Comparison of ENCODE assay signal across 11 cellular contexts in the genomic region with DNA sequence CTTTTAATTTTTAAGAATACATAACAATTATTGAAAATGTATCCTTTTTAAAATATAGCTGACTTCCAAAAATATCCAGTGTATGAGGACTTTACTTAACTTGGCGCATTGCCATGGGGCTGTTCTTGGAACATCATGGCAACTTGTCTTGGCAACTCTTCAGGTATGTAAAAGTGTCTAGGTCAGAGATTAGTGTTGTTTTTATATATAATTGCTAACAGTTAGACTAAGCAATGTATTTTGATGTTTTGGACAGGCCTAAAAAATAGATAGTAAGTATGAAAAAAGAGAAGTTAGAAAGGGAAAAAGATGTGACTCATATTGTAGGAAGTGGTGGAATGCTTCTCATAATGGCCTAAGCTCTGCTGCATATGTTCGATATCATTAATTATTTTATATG.
DNase-seq lines count a peak whose midpoint lies in the region; ATAC-seq and TF ChIP-seq lines count a peak whose summit lies in the region.
"Had no signal": no experiment of that assay in that cellular context is flagged by ENCODE, and none has a peak within 500 bp of the region (broad histone marks: within the 10 kb centered on the region; RNA-seq: fewer than 3 reads in every experiment).

No MANE protein-coding gene starts in this region.

- DNase-seq in GM04503 (ENCODE audit: low read depth) (peak; percentile 34), NCI-H226 (peak; percentile 88), dermis blood vessel endothelial cell (peak; percentile 71), omental fat pad (ENCODE audit: low spot score) (no peak), ecto neural progenitor cell (ENCODE audit: low spot score) (no peak)
- no peak for DNase-seq in activated effector memory CD4-positive, alpha-beta T cell treated with Interleukin-2 at 50 U/mL for 16 hours
- DNase-seq: hippocampal formation, NCI-H2107, psoas muscle had no signal

- TF ChIP-seq CTCF in omental fat pad (IDR thresholded peaks at IDR 0.05) = no peak

- ATAC-seq in omental fat pad (ENCODE audit: low FRiP score) (peak; percentile 48), GM21447 (IDR thresholded peaks at IDR 0.05; ENCODE audit: unreplicated experiment) (no peak), GM19467 (IDR thresholded peaks at IDR 0.05; ENCODE audit: unreplicated experiment) (no peak)

Comparison
In these comparisons a context has a peak if more than half of its experiments do, and no peak if none do; other contexts are left out.
1. DNase-seq: peak in GM04503 (single experiment), NCI-H226 (single experiment) and dermis blood vessel endothelial cell (single experiment); none in omental fat pad (single experiment), ecto neural progenitor cell (single experiment) and activated effector memory CD4-positive, alpha-beta T cell treated with Interleukin-2 at 50 U/mL for 16 hours (single experiment).